In genomic region chr19:40743926-40744325, GRCh38 we compare ENCODE assay signal across 21 cellular contexts. TPM values are rescaled to one million over a fixed set of nuclear protein-coding genes. Genes with fewer than 3 reads are reported as not detected.
"Had no signal": no experiment of that assay in that cellular context is flagged by ENCODE, and none has a peak within 500 bp of the region (broad histone marks: within the 10 kb centered on the region; RNA-seq: fewer than 3 reads in every experiment).

No MANE protein-coding gene starts in this region.

- H3K27me3 Mint-ChIP-seq: activated CD4-positive, alpha-beta memory T cell treated with anti-CD3 and anti-CD28 coated beads for 36 hours; activated CD4-positive, alpha-beta T cell treated with anti-CD3 and anti-CD28 coated beads for 36 hours; activated naive CD8-positive, alpha-beta T cell; dendritic cell treated with granulocyte-macrophage colony-stimulating factor and Interleukin-4, amounts not matched to agents 40 ng/mL and 50 ng/mL, for 4 days; naive thymus-derived CD4-positive, alpha-beta T cell; stimulated activated memory B cell treated with anti-CD40 and anti-IgM and Interleukin-4, amounts not matched to agents 10 μg/mL and 1 μg/mL and 100 μg/mL, for 72 hours had no signal

- H3K36me3 ChIP-seq: neural progenitor cell had no signal

- H3K36me3 Mint-ChIP-seq: activated naive CD8-positive, alpha-beta T cell had no signal

- H3K9me3 Mint-ChIP-seq: activated CD4-positive, alpha-beta memory T cell treated with anti-CD3 and anti-CD28 coated beads for 36 hours; activated T-helper 1 cell treated with anti-CD3 and anti-CD28 coated beads, Interleukin-12 subunit alpha, Interleukin-12 subunit beta, Interleukin-2, Interleukin-4 antibody, amounts not matched to agents 30 ng/mL and 10 ng/mL and 1 ng/mL, durations not matched to agents 14 hours and 24 hours and 36 hours; dendritic cell treated with granulocyte-macrophage colony-stimulating factor and Interleukin-4, amounts not matched to agents 40 ng/mL and 50 ng/mL, for 4 days; naive thymus-derived CD4-positive, alpha-beta T cell; neural progenitor cell; stimulated activated memory B cell treated with anti-CD40 and anti-IgM and Interleukin-4, amounts not matched to agents 10 μg/mL and 1 μg/mL and 100 μg/mL, for 72 hours; T-helper 2 cell treated with Interferon-gamma antibody and Interleukin-4, amounts not matched to agents 5 μg/mL and 100 μg/mL, for 36 hours; WTC11 had no signal

- H3K27ac Mint-ChIP-seq: activated CD4-positive, alpha-beta memory T cell treated with anti-CD3 and anti-CD28 coated beads for 36 hours; activated CD4-positive, alpha-beta T cell treated with anti-CD3 and anti-CD28 coated beads for 36 hours; activated naive CD8-positive, alpha-beta T cell; activated T-helper 1 cell treated with anti-CD3 and anti-CD28 coated beads, Interleukin-12 subunit alpha, Interleukin-12 subunit beta, Interleukin-2, Interleukin-4 antibody, amounts not matched to agents 30 ng/mL and 10 ng/mL and 1 ng/mL, durations not matched to agents 14 hours and 24 hours and 36 hours; naive thymus-derived CD4-positive, alpha-beta T cell; neural progenitor cell; stimulated activated memory B cell treated with anti-CD40 and anti-IgM and Interleukin-4, amounts not matched to agents 10 μg/mL and 1 μg/mL and 100 μg/mL, for 72 hours; T-helper 2 cell treated with Interferon-gamma antibody and Interleukin-4, amounts not matched to agents 5 μg/mL and 100 μg/mL, for 36 hours had no signal

- H3K27me3 ChIP-seq: esophagus muscularis mucosa, gastroesophageal sphincter, heart left ventricle, left lung, neural progenitor cell, pancreas, sigmoid colon, testis had no signal

- H3K9me3 ChIP-seq: esophagus muscularis mucosa, gastroesophageal sphincter, heart left ventricle, left lung, pancreas, sigmoid colon, testis had no signal

- H3K4me3 Mint-ChIP-seq: activated CD4-positive, alpha-beta memory T cell treated with anti-CD3 and anti-CD28 coated beads for 36 hours; activated CD4-positive, alpha-beta T cell treated with anti-CD3 and anti-CD28 coated beads for 36 hours; activated naive CD8-positive, alpha-beta T cell; activated T-helper 1 cell treated with anti-CD3 and anti-CD28 coated beads, Interleukin-12 subunit alpha, Interleukin-12 subunit beta, Interleukin-2, Interleukin-4 antibody, amounts not matched to agents 30 ng/mL and 10 ng/mL and 1 ng/mL, durations not matched to agents 14 hours and 24 hours and 36 hours; dendritic cell treated with granulocyte-macrophage colony-stimulating factor and Interleukin-4, amounts not matched to agents 40 ng/mL and 50 ng/mL, for 4 days; neural progenitor cell; stimulated activated memory B cell treated with anti-CD40 and anti-IgM and Interleukin-4, amounts not matched to agents 10 μg/mL and 1 μg/mL and 100 μg/mL, for 72 hours; T-helper 2 cell treated with Interferon-gamma antibody and Interleukin-4, amounts not matched to agents 5 μg/mL and 100 μg/mL, for 36 hours; WTC11 had no signal

- H3K4me1 ChIP-seq: neural progenitor cell, pancreas had no signal

- H3K4me3 ChIP-seq: esophagus muscularis mucosa, gastroesophageal sphincter, heart left ventricle, left lung, neural progenitor cell, pancreas, sigmoid colon, testis had no signal

- H3K4me2 ChIP-seq: neural progenitor cell had no signal

- H3K27ac ChIP-seq: heart left ventricle, neural progenitor cell, pancreas, sigmoid colon had no signal

- H2AFZ ChIP-seq: neural progenitor cell had no signal

- DNase-seq: activated T-cell treated with anti-CD3 and anti-CD28 coated beads for 4 hours; effector CD8-positive, alpha-beta T cell; heart left ventricle; pancreas; sigmoid colon; testis had no signal

- FAIRE-seq: pancreas, urothelium cell line had no signal

RNA-seq across cellular contexts. Expression of gene MIA, which starts 31.4 kb away (rescaled TPM):
- total RNA-seq: kidney epithelial cell, WTC11 had no signal
- polyA plus RNA-seq: naive thymus-derived CD4-positive, alpha-beta T cell had no signal
